ENCODE assay signal across 1 cellular context in genomic region chr1:41528106-41528505, GRCh38.
TF ChIP-seq lines count a peak whose summit lies in the region.

No MANE protein-coding gene starts in this region.

TF ChIP-seq in HepG2, 621 proteins besides CTCF, POLR2A, EP300 and RAD21:
- TF ChIP-seq ZBED4 (CRISPR knock-in tag; IDR thresholded peaks at IDR 0.05; ENCODE audit: borderline replicate concordance) (no peak), ATAD3A (CRISPR knock-in tag; IDR thresholded peaks at IDR 0.05) (no peak), RFX1 (IDR thresholded peaks at IDR 0.05) (no peak), EED (CRISPR knock-in tag; IDR thresholded peaks at IDR 0.05) (no peak), ETV6 (CRISPR knock-in tag; conservative IDR thresholded peaks at IDR 0.05) (no peak), MIER2 (CRISPR knock-in tag; IDR thresholded peaks at IDR 0.05) (no peak), ARNTL (CRISPR knock-in tag; IDR thresholded peaks at IDR 0.05) (no peak), ZNF562 (CRISPR knock-in tag; IDR thresholded peaks at IDR 0.05; ENCODE audit: borderline replicate concordance) (no peak), TAF1 (CRISPR knock-in tag; IDR thresholded peaks at IDR 0.05) (no peak), ZBTB20 (CRISPR knock-in tag; IDR thresholded peaks at IDR 0.05; ENCODE audit: borderline replicate concordance, low read depth) (no peak), AHR (CRISPR knock-in tag; IDR thresholded peaks at IDR 0.05) (no peak), NFKBIZ (CRISPR knock-in tag; IDR thresholded peaks at IDR 0.05) (no peak), PLSCR1 (CRISPR knock-in tag; IDR thresholded peaks at IDR 0.05; ENCODE audit: borderline replicate concordance) (no peak), ASH2L (IDR thresholded peaks at IDR 0.05; ENCODE audit: insufficient read length, low read depth, low read length) (no peak), SRSF9 (IDR thresholded peaks at IDR 0.05; ENCODE audit: borderline replicate concordance, insufficient read depth, low read depth, low read length, poor library complexity, severe bottlenecking) (no peak), ZNF18 (CRISPR knock-in tag; IDR thresholded peaks at IDR 0.05; ENCODE audit: insufficient replicate concordance) (no peak)
- TF ChIP-seq, protein P1, sequence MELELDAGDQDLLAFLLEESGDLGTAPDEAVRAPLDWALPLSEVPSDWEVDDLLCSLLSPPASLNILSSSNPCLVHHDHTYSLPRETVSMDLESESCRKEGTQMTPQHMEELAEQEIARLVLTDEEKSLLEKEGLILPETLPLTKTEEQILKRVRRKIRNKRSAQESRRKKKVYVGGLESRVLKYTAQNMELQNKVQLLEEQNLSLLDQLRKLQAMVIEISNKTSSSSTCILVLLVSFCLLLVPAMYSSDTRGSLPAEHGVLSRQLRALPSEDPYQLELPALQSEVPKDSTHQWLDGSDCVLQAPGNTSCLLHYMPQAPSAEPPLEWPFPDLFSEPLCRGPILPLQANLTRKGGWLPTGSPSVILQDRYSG (CRISPR knock-in tag; IDR thresholded peaks at IDR 0.05): no peak
- TF ChIP-seq, protein P2, sequence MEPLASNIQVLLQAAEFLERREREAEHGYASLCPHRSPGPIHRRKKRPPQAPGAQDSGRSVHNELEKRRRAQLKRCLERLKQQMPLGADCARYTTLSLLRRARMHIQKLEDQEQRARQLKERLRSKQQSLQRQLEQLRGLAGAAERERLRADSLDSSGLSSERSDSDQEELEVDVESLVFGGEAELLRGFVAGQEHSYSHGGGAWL (CRISPR knock-in tag; IDR thresholded peaks at IDR 0.05): no peak
